Comparison of ENCODE assay signal across 26 cellular contexts in the genomic region with DNA sequence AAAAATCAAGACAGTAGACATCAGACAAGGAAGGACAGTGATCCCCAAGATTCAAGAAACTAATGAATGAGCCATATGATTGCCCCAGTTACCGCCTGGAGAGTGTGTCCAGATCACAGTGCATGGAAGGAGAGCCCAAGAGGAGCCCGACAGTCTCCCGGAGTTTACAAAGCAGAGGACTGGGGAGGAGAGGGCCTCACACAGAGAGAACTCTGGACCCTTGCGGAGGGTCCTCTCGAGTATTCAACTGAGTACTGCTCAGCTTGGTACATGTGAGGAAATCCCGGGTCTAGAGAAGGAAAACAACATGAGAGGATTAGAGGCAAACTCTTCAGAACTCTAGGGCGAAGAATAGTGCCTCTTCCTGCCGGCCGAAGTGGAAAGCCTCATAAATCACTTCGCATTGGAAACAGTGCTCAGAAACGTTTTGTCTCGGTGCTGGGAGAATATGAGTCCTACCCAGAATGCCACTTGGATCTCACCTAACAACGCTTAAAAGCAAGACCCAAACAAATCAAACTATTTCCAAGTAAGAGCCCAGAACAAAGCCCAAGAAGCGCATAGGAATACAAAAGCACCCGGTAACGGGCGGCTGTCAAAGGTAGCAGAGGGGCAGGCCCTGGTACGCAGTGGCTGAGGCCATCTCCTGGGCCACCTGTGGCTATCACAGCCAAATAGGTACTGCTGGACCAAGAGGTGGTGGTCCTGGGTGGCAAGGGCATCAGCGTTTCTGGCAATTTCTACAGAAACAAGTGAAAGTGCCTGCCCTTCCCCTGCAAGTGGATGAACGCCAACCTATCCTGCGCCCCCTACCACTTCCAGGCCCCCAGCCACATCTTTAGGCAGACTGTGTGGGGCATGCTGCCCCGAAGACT. TPM values are rescaled to one million over a fixed set of nuclear protein-coding genes. Genes with fewer than 3 reads are reported as not detected.
DNase-seq lines count a peak whose midpoint lies in the region; ATAC-seq and TF ChIP-seq lines count a peak whose summit lies in the region.
"Had no signal": no experiment of that assay in that cellular context is flagged by ENCODE, and none has a peak within 500 bp of the region (broad histone marks: within the 10 kb centered on the region; RNA-seq: fewer than 3 reads in every experiment).

No MANE protein-coding gene starts in this region.

- peaks cover 9% of the 10 kb centered on the region for H3K36me3 Mint-ChIP-seq in activated CD4-positive, alpha-beta T cell treated with anti-CD3 and anti-CD28 coated beads for 36 hours (ENCODE audit: low read depth)
- H3K36me3 Mint-ChIP-seq in activated CD4-positive, alpha-beta T cell treated with anti-CD3 and anti-CD28 coated beads, Interleukin-2, amount 10 ng/mL, durations not matched to agents 24 days and 14 days (ENCODE audit: low read depth): peaks cover 15% of the 10 kb centered on the region
- H3K36me3 Mint-ChIP-seq in nephron (ENCODE audit: low read depth): no peaks in the 10 kb centered on the region
- H3K36me3 Mint-ChIP-seq in type B pancreatic cell: no peaks in the 10 kb centered on the region
- H3K36me3 Mint-ChIP-seq: IgD-negative memory B cell had no signal

- peaks cover 25% of the 10 kb centered on the region for H3K4me1 ChIP-seq in A673 (ENCODE audit: insufficient read depth, low read length, poor library complexity, severe bottlenecking)
- peaks cover 9 to 22% (median 10%) of the 10 kb centered on the region in 4 donors for H3K4me1 ChIP-seq in transverse colon

- no peak for TF ChIP-seq POLR2A in transverse colon (IDR thresholded peaks at IDR 0.05)

- H3K4me3 Mint-ChIP-seq in activated CD4-positive, alpha-beta T cell treated with anti-CD3 and anti-CD28 coated beads for 36 hours: no peak overlapping the region
- no peak overlapping the region for H3K4me3 Mint-ChIP-seq in activated CD4-positive, alpha-beta T cell treated with anti-CD3 and anti-CD28 coated beads, Interleukin-2, amount 10 ng/mL, durations not matched to agents 24 days and 14 days
- H3K4me3 Mint-ChIP-seq in nephron: no peak overlapping the region
- no peak overlapping the region for H3K4me3 Mint-ChIP-seq in type B pancreatic cell
- H3K4me3 Mint-ChIP-seq: B cell, GM23338, T-helper 17 cell had no signal

- DNase-seq in activated CD4-positive, alpha-beta T cell treated with anti-CD3 and anti-CD28 coated beads for 36 hours: no peak
- DNase-seq in activated CD4-positive, alpha-beta T cell treated with anti-CD3 and anti-CD28 coated beads, Interleukin-2, amount 10 ng/mL, durations not matched to agents 24 days and 14 days: no peak
- DNase-seq in A673 (ENCODE audit: low spot score) (peak; percentile 37), astrocyte of the spinal cord (ENCODE audit: low read depth, low spot score) (peak; percentile 7), type B pancreatic cell (ENCODE audit: extremely low spot score, unreplicated experiment) (no peak), transverse colon (no peak), HuH-7 (ENCODE audit: low spot score) (no peak)
- DNase-seq: activated CD4-positive, alpha-beta T cell treated with anti-CD3 and anti-CD28 coated beads for 1 hour; body of pancreas; effector CD8-positive, alpha-beta T cell; foreskin keratinocyte; natural killer cell; NCI-H1105; NCI-H526; T-helper 17 cell; trophoblast cell had no signal

- no peaks in the 10 kb centered on the region for H3K36me3 ChIP-seq in A673 (ENCODE audit: insufficient read depth, low read length, poor library complexity, severe bottlenecking)
- H3K36me3 ChIP-seq in transverse colon: no peaks in the 10 kb centered on the region
- H3K36me3 ChIP-seq: SJSA1 had no signal

- peak overlapping the region; percentile 7 for H3K27ac Mint-ChIP-seq in activated CD4-positive, alpha-beta T cell treated with anti-CD3 and anti-CD28 coated beads for 36 hours
- H3K27ac Mint-ChIP-seq in activated CD4-positive, alpha-beta T cell treated with anti-CD3 and anti-CD28 coated beads, Interleukin-2, amount 10 ng/mL, durations not matched to agents 24 days and 14 days: no peak overlapping the region
- H3K27ac Mint-ChIP-seq in nephron (peak overlapping the region; percentile 24 to 46 (median 34)), type B pancreatic cell (no peak overlapping the region)
- H3K27ac Mint-ChIP-seq: B cell, GM23338, T-helper 17 cell had no signal

- BruUV-seq in A673 (replicated peaks; lab: Mats Ljungman, UMichigan): no TSS peak

- in situ Hi-C loops in astrocyte of the spinal cord (cut with HindIII; ENCODE audit: low sequenced_read_pairs): no loop called here
- in situ Hi-C loops in transverse colon (cut with MboI; ENCODE audit: low pct_ligation_motif_present in 1 of 4, low pct_unique_long_range_greater_than_20kb in 1 of 4, low sequenced_read_pairs in 3 of 4): no loop called here

- intact Hi-C loops in activated CD4-positive, alpha-beta T cell treated with anti-CD3 and anti-CD28 coated beads for 36 hours (cut with DNase I, micrococcal nuclease): no loop called here
- intact Hi-C loops in activated CD4-positive, alpha-beta T cell treated with anti-CD3 and anti-CD28 coated beads, Interleukin-2, amount 10 ng/mL, durations not matched to agents 24 days and 14 days (cut with micrococcal nuclease): no loop called here
- intact Hi-C loops in A673 (cut with micrococcal nuclease; ENCODE audit: unreplicated experiment): no loop called here
- intact Hi-C loops in transverse colon (cut with DNase I; ENCODE audit: low total_unique reads): no loop called here

- TF ChIP-seq CTCF in A673 (conservative IDR thresholded peaks at IDR 0.05; ENCODE audit: low read depth, low read length) (no peak), astrocyte of the spinal cord (IDR thresholded peaks at IDR 0.05; ENCODE audit: low read depth, low read length) (no peak), nephron (IDR thresholded peaks at IDR 0.05; ENCODE audit: unreplicated experiment in 3 of 3) (no peak), type B pancreatic cell (conservative IDR thresholded peaks at IDR 0.05) (no peak), transverse colon (IDR thresholded peaks at IDR 0.05) (no peak)

- no peaks in the 10 kb centered on the region for H3K27me3 ChIP-seq in A673 (replicated peaks; ENCODE audit: insufficient read depth, low read depth, low read length, poor library complexity)
- no peaks in the 10 kb centered on the region for H3K27me3 ChIP-seq in transverse colon
- H3K27me3 ChIP-seq: body of pancreas, foreskin keratinocyte, hepatocyte, Peyer's patch, SJSA1 had no signal

- H3K4me1 Mint-ChIP-seq in activated CD4-positive, alpha-beta T cell treated with anti-CD3 and anti-CD28 coated beads for 36 hours: peaks cover 26% of the 10 kb centered on the region
- H3K4me1 Mint-ChIP-seq in activated CD4-positive, alpha-beta T cell treated with anti-CD3 and anti-CD28 coated beads, Interleukin-2, amount 10 ng/mL, durations not matched to agents 24 days and 14 days: peaks cover 22% of the 10 kb centered on the region
- H3K4me1 Mint-ChIP-seq in nephron (peaks cover 36% of the 10 kb centered on the region), type B pancreatic cell (ENCODE audit: unreplicated experiment) (peaks cover 20% of the 10 kb centered on the region)

- POLR2A ChIA-PET in activated CD4-positive, alpha-beta T cell treated with anti-CD3 and anti-CD28 coated beads for 36 hours (lab: Charles Lee): no interaction called here
- POLR2A ChIA-PET in A673 (lab: Charles Lee; ENCODE audit: low non-redundant PET): no interaction called here

- no peaks in the 10 kb centered on the region for H3K27me3 Mint-ChIP-seq in activated CD4-positive, alpha-beta T cell treated with anti-CD3 and anti-CD28 coated beads for 36 hours
- no peaks in the 10 kb centered on the region for H3K27me3 Mint-ChIP-seq in activated CD4-positive, alpha-beta T cell treated with anti-CD3 and anti-CD28 coated beads, Interleukin-2, amount 10 ng/mL, durations not matched to agents 24 days and 14 days
- no peaks in the 10 kb centered on the region for H3K27me3 Mint-ChIP-seq in nephron (ENCODE audit: low read depth)
- H3K27me3 Mint-ChIP-seq in type B pancreatic cell: no peaks in the 10 kb centered on the region
- H3K27me3 Mint-ChIP-seq: B cell, T-helper 17 cell had no signal

- peak overlapping the region; percentile 43 for H3K27ac ChIP-seq in A673 (ENCODE audit: low read depth, low read length, poor library complexity, severe bottlenecking)
- H3K27ac ChIP-seq in transverse colon: no peak overlapping the region
- H3K27ac ChIP-seq: body of pancreas, foreskin keratinocyte, hepatocyte, parathyroid adenoma, Peyer's patch, SJSA1 had no signal

- H3K9me3 ChIP-seq in A673 (ENCODE audit: low read depth, low read length, poor library complexity, severe bottlenecking) (no peaks in the 10 kb centered on the region), transverse colon (no peaks in the 10 kb centered on the region)
- H3K9me3 ChIP-seq: body of pancreas, Peyer's patch, SJSA1 had no signal

- no peak for TF ChIP-seq EP300 in transverse colon (IDR thresholded peaks at IDR 0.05; ENCODE audit: low read depth)

- H3K9me3 Mint-ChIP-seq in activated CD4-positive, alpha-beta T cell treated with anti-CD3 and anti-CD28 coated beads for 36 hours (ENCODE audit: low read depth): peaks cover 3% of the 10 kb centered on the region
- no peaks in the 10 kb centered on the region for H3K9me3 Mint-ChIP-seq in activated CD4-positive, alpha-beta T cell treated with anti-CD3 and anti-CD28 coated beads, Interleukin-2, amount 10 ng/mL, durations not matched to agents 24 days and 14 days
- peaks cover 9% of the 10 kb centered on the region for H3K9me3 Mint-ChIP-seq in nephron
- H3K9me3 Mint-ChIP-seq in type B pancreatic cell: no peaks in the 10 kb centered on the region
- H3K9me3 Mint-ChIP-seq: natural killer cell had no signal

- 74 to 78% methylated on average over 6 to 20 of the region's 22 CpGs for WGBS in transverse colon (ENCODE audit: low coverage in 1 of 2), 2 donors

- ATAC-seq in activated CD4-positive, alpha-beta T cell treated with anti-CD3 and anti-CD28 coated beads for 36 hours: no peak
- ATAC-seq: body of pancreas, esophagus mucosa, foreskin keratinocyte, GM23338, natural killer cell, T-helper 17 cell had no signal

- no peak overlapping the region for H3K4me3 ChIP-seq in A673 (ENCODE audit: low read depth, low read length, poor library complexity, severe bottlenecking)
- no peak overlapping the region for H3K4me3 ChIP-seq in astrocyte of the spinal cord (ENCODE audit: low read depth, low read length)
- H3K4me3 ChIP-seq in transverse colon: no peak overlapping the region
- H3K4me3 ChIP-seq: body of pancreas, GM23338, hepatocyte, Peyer's patch, SJSA1 had no signal

- CTCF ChIA-PET in activated CD4-positive, alpha-beta T cell treated with anti-CD3 and anti-CD28 coated beads for 36 hours (lab: Charles Lee): interaction anchor here (1.1 kb wide), 1 partner anchor 9 kb away, joined by 3 read pairs; no protein-coding TSS in a partner anchor
- CTCF ChIA-PET in A673 (lab: Charles Lee): no interaction called here

RNA-seq across cellular contexts. Expression of a gene that starts 36.0 kb away (rescaled TPM):
- total RNA-seq in activated CD4-positive, alpha-beta T cell treated with anti-CD3 and anti-CD28 coated beads for 36 hours: 10 to 100 TPM; 36.6 to 52.3 TPM
- total RNA-seq in activated CD4-positive, alpha-beta T cell treated with anti-CD3 and anti-CD28 coated beads, Interleukin-2, amount 10 ng/mL, durations not matched to agents 24 days and 14 days: 51.6 and 55.1 TPM in 2 replicates
- 0.84 and 1.7 TPM in 2 replicates for total RNA-seq in A673 (2021)
- 0.79 and 1.9 TPM in 2 replicates for total RNA-seq in type B pancreatic cell (ENCODE audit: low replicate concordance)
- 1 to 10 TPM in 3 of 4 donors, under 1 TPM in 1; 1.00 to 3.4 (median 2.2) TPM for total RNA-seq in transverse colon

RNA-seq across cellular contexts. Expression of a gene that starts 49.2 kb away (rescaled TPM):
- under 1 TPM; 0.14 to 0.30 TPM for total RNA-seq in activated CD4-positive, alpha-beta T cell treated with anti-CD3 and anti-CD28 coated beads for 36 hours
- not detected in 2 replicates for total RNA-seq in activated CD4-positive, alpha-beta T cell treated with anti-CD3 and anti-CD28 coated beads, Interleukin-2, amount 10 ng/mL, durations not matched to agents 24 days and 14 days
- total RNA-seq in A673 (2021): not detected in 2 replicates
- total RNA-seq in type B pancreatic cell (ENCODE audit: low replicate concordance): 0.50 and 3.1 TPM in 2 replicates
- total RNA-seq in transverse colon: 10 to 100 TPM in 1 of 4 donors, 1 to 10 TPM in 3; 3.0 to 10.3 (median 4.1) TPM
- total RNA-seq: activated T-helper 2 cell treated with anti-CD3 and anti-CD28 coated beads, Interferon-gamma antibody, Interleukin-2, Interleukin-4, amounts not matched to agents 10 μg/mL and 5 μg/mL and 100 μg/mL, durations not matched to agents 14 hours and 24 hours and 36 hours; foreskin keratinocyte had no signal

Comparison
In these comparisons a context has a peak if more than half of its experiments do, and no peak if none do; other contexts are left out.
1. H3K27ac Mint-ChIP-seq: peak in activated CD4-positive, alpha-beta T cell treated with anti-CD3 and anti-CD28 coated beads for 36 hours (single experiment) and nephron (3 of 3); none in activated CD4-positive, alpha-beta T cell treated with anti-CD3 and anti-CD28 coated beads, Interleukin-2, amount 10 ng/mL, durations not matched to agents 24 days and 14 days (single experiment) and type B pancreatic cell (single experiment).
2. DNase-seq: peak in A673 (single experiment) and astrocyte of the spinal cord (single experiment); none in activated CD4-positive, alpha-beta T cell treated with anti-CD3 and anti-CD28 coated beads for 36 hours (single experiment), activated CD4-positive, alpha-beta T cell treated with anti-CD3 and anti-CD28 coated beads, Interleukin-2, amount 10 ng/mL, durations not matched to agents 24 days and 14 days (single experiment), type B pancreatic cell (single experiment), transverse colon (single experiment) and HuH-7 (single experiment).
3. RNA of a gene that starts 36.0 kb away (total RNA-seq): 51.6 to 55.1 TPM in activated CD4-positive, alpha-beta T cell treated with anti-CD3 and anti-CD28 coated beads, Interleukin-2, amount 10 ng/mL, durations not matched to agents 24 days and 14 days and 36.6 to 52.3 TPM in activated CD4-positive, alpha-beta T cell treated with anti-CD3 and anti-CD28 coated beads for 36 hours; 1.00 to 3.4 TPM in transverse colon, 0.79 to 1.9 TPM in type B pancreatic cell and 0.84 to 1.7 TPM in A673; every median in the first group is over 4 times any median in the second.